ENCODE assay signal across 7 cellular contexts in the genomic region with DNA sequence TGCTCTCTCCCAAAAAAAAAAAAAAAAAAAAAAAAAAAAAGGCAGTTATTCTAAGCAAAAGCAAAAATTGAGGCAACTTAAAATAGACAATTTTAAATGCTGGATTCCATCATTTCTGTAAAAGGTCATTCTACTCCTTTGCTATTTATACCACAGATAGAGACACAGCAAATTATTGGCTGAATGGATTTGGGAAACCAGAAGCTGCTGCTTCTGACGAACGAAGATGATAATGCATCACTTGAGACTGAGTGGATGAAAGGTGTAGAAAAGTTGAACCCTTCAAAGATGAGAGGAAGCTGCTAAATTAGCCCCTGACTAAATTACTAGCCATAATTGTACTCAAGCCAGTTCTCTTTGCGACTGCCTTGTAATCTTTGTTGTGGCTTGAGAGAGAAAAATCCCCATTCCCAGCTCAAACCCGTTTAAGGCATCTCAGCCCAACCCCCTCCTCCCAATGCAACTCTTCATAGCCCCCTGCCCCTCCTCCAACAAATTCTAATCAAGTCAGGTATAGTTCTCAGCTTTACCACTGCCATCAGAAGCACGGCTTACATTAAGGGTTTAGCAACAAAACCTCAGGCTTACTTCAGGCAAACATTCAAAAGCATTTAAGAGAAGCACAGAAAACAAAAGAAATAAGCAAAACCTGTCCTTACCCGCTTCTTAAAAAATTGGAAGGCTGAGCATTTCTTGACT. TPM values are rescaled to one million over a fixed set of nuclear protein-coding genes. Genes with fewer than 3 reads are reported as not detected.
A peak's percentile ranks its signal among the peaks of the same experiment; 100 is the strongest.
DNase-seq lines count a peak whose midpoint lies in the region; ATAC-seq and TF ChIP-seq lines count a peak whose summit lies in the region.

No MANE protein-coding gene starts in this region.

- POLR2A ChIA-PET in WTC11 (lab: Charles Lee): no interaction called here

- H4K20me1 ChIP-seq in GM23338 (replicated peaks; ENCODE audit: insufficient read depth) (no peaks in the 10 kb centered on the region), smooth muscle cell (ENCODE audit: low read depth) (no peaks in the 10 kb centered on the region)

- peaks cover 17% of the 10 kb centered on the region for H3K27me3 ChIP-seq in GM23338 (ENCODE audit: insufficient read depth)
- H3K27me3 ChIP-seq in smooth muscle cell (ENCODE audit: low read depth): peaks cover 44% of the 10 kb centered on the region

- peak overlapping the region; percentile 81 for H3K4me2 ChIP-seq in GM23338
- peak overlapping the region; percentile 85 for H3K4me2 ChIP-seq in smooth muscle cell

- H3K36me3 Mint-ChIP-seq in GM23338 (ENCODE audit: low read depth): no peaks in the 10 kb centered on the region
- H3K36me3 Mint-ChIP-seq in WTC11: no peaks in the 10 kb centered on the region

- H3K27ac Mint-ChIP-seq in GM23338 (no peak overlapping the region), WTC11 (no peak overlapping the region)

- H3K9me3 Mint-ChIP-seq in GM23338 (no peaks in the 10 kb centered on the region), WTC11 (no peaks in the 10 kb centered on the region)

- H3K9me3 ChIP-seq in smooth muscle cell (replicated peaks; ENCODE audit: low read depth): no peaks in the 10 kb centered on the region

- H3K9ac ChIP-seq in smooth muscle cell (ENCODE audit: low read depth): no peak overlapping the region

- H3K4me1 Mint-ChIP-seq in GM23338 (peaks cover 48% of the 10 kb centered on the region), WTC11 (peaks cover 57% of the 10 kb centered on the region)

- H3K36me3 ChIP-seq in GM23338 (ENCODE audit: insufficient read depth) (no peaks in the 10 kb centered on the region), smooth muscle cell (ENCODE audit: low read depth) (no peaks in the 10 kb centered on the region)

- H3F3A ChIP-seq in GM23338 (replicated peaks; ENCODE audit: low read depth): no peaks in the 10 kb centered on the region
- H3F3A ChIP-seq in smooth muscle cell (ENCODE audit: low read depth): no peaks in the 10 kb centered on the region

- DNase-seq in GM23338 (ENCODE audit: low spot score) (peak; percentile 58), WTC11 (ENCODE audit: low spot score) (no peak), foreskin melanocyte (peak; percentile 36), smooth muscle cell (lab: John Stamatoyannopoulos, UW; ENCODE audit: unreplicated experiment) (no peak), NCI-H1436 treated with DMSO at 0.1 percent for 48 hours (lab: John Stamatoyannopoulos, UW) (no peak), AG08396 (ENCODE audit: low spot score) (no peak)

- WGBS in smooth muscle cell (ENCODE audit: low lambda C conversion rate): 10% methylated on average over 6 of the region's 6 CpGs

- TF ChIP-seq CTCF in GM23338 (conservative IDR thresholded peaks at IDR 0.05; ENCODE audit: low read depth in 2 of 2) (no peak), WTC11 (IDR thresholded peaks at IDR 0.05) (no peak), smooth muscle cell (IDR thresholded peaks at IDR 0.05; ENCODE audit: borderline replicate concordance, insufficient read depth, poor library complexity, severe bottlenecking) (no peak)

- peaks cover 42% of the 10 kb centered on the region for H3K4me1 ChIP-seq in GM23338 (ENCODE audit: insufficient read depth)
- H3K4me1 ChIP-seq in smooth muscle cell (ENCODE audit: low read depth): no peaks in the 10 kb centered on the region

- H3K27me3 Mint-ChIP-seq in GM23338 (ENCODE audit: insufficient read depth, low read depth, poor library complexity) (peaks cover 8% of the 10 kb centered on the region), WTC11 (ENCODE audit: low read depth) (peaks cover 61% of the 10 kb centered on the region)

- CTCF ChIA-PET in WTC11 (lab: Charles Lee): interaction anchor here (0.7 to 2.1 kb wide), 4 partner anchors 12 to 324 kb away, joined by 3 to 10 read pairs (median 3); no protein-coding TSS in a partner anchor

- H3K4me3 ChIP-seq in GM23338 (peak overlapping the region; percentile 61), smooth muscle cell (peak overlapping the region; percentile 54)

- H3K79me2 ChIP-seq in GM23338 (replicated peaks; ENCODE audit: insufficient read depth) (no peaks in the 10 kb centered on the region), smooth muscle cell (ENCODE audit: low read depth) (no peaks in the 10 kb centered on the region)

- no peaks in the 10 kb centered on the region for H3K9me2 ChIP-seq in GM23338 (ENCODE audit: insufficient read depth)

- peak overlapping the region; percentile 80 for H3K4me3 Mint-ChIP-seq in GM23338
- H3K4me3 Mint-ChIP-seq in WTC11: peak overlapping the region; percentile 83

- H2AFZ ChIP-seq in GM23338 (peak overlapping the region; percentile 94), smooth muscle cell (ENCODE audit: low read depth) (peak overlapping the region; percentile 53)

- H3K27ac ChIP-seq in GM23338 (ENCODE audit: low read depth) (no peak overlapping the region), smooth muscle cell (ENCODE audit: low read depth) (no peak overlapping the region)

- ATAC-seq in GM23338 (peak; percentile 47), WTC11 (peak; percentile 18), HG03460 (IDR thresholded peaks at IDR 0.05; ENCODE audit: unreplicated experiment) (no peak)

TF ChIP-seq in GM23338, 12 proteins besides CTCF, POLR2A, EP300 and RAD21 (continues in another document):
- TF ChIP-seq, protein P1, sequence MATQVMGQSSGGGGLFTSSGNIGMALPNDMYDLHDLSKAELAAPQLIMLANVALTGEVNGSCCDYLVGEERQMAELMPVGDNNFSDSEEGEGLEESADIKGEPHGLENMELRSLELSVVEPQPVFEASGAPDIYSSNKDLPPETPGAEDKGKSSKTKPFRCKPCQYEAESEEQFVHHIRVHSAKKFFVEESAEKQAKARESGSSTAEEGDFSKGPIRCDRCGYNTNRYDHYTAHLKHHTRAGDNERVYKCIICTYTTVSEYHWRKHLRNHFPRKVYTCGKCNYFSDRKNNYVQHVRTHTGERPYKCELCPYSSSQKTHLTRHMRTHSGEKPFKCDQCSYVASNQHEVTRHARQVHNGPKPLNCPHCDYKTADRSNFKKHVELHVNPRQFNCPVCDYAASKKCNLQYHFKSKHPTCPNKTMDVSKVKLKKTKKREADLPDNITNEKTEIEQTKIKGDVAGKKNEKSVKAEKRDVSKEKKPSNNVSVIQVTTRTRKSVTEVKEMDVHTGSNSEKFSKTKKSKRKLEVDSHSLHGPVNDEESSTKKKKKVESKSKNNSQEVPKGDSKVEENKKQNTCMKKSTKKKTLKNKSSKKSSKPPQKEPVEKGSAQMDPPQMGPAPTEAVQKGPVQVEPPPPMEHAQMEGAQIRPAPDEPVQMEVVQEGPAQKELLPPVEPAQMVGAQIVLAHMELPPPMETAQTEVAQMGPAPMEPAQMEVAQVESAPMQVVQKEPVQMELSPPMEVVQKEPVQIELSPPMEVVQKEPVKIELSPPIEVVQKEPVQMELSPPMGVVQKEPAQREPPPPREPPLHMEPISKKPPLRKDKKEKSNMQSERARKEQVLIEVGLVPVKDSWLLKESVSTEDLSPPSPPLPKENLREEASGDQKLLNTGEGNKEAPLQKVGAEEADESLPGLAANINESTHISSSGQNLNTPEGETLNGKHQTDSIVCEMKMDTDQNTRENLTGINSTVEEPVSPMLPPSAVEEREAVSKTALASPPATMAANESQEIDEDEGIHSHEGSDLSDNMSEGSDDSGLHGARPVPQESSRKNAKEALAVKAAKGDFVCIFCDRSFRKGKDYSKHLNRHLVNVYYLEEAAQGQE (IDR thresholded peaks at IDR 0.05; ENCODE audit: unreplicated experiment): no peak
- TF ChIP-seq ZNF331 (CRISPR knock-in tag; IDR thresholded peaks at IDR 0.05; ENCODE audit: low read depth): no peak

TF ChIP-seq in WTC11, 78 proteins besides CTCF, POLR2A, EP300 and RAD21:
- no peak for TF ChIP-seq ZNF232 (CRISPR knock-in tag; IDR thresholded peaks at IDR 0.05)
- no peak for TF ChIP-seq MYBL2 (CRISPR knock-in tag; IDR thresholded peaks at IDR 0.05)
- no peak for TF ChIP-seq NR3C1 (CRISPR knock-in tag; conservative IDR thresholded peaks at IDR 0.05; ENCODE audit: low read depth)
- no peak for TF ChIP-seq SOX15 (CRISPR knock-in tag; IDR thresholded peaks at IDR 0.05)
- no peak for TF ChIP-seq NR2C2 (CRISPR knock-in tag; IDR thresholded peaks at IDR 0.05)
- TF ChIP-seq TP53 (CRISPR knock-in tag; IDR thresholded peaks at IDR 0.05): no peak
- TF ChIP-seq, protein P2, sequence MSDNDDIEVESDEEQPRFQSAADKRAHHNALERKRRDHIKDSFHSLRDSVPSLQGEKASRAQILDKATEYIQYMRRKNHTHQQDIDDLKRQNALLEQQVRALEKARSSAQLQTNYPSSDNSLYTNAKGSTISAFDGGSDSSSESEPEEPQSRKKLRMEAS (CRISPR knock-in tag; IDR thresholded peaks at IDR 0.05): no peak

RNA-seq across cellular contexts. Expression of a gene that starts 1.0 kb away (rescaled TPM):
- 34.2 and 37.2 TPM in 2 replicates for total RNA-seq in GM23338 (2014; rRNA removed; shearing (Covaris generic))
- 15.0 and 16.3 TPM in 2 replicates for polyA plus RNA-seq in GM23338 (2016; fragmentation: Nextera tagmentation; extraction: Ambion mirVana)
- 23.2 to 29.7 TPM (median 29.3 TPM) in 3 replicates for total RNA-seq in WTC11 (2021)
- total RNA-seq in smooth muscle cell: 67.0 and 109 TPM in 2 replicates
- 18.9 and 52.3 TPM in 2 replicates for polyA plus RNA-seq in smooth muscle cell

Comparison
In these comparisons a context has a peak if more than half of its experiments do, and no peak if none do; other contexts are left out.
1. DNase-seq: peak in GM23338 (single experiment) and foreskin melanocyte (single experiment); none in WTC11 (single experiment), smooth muscle cell (single experiment), NCI-H1436 treated with DMSO at 0.1 percent for 48 hours (single experiment) and AG08396 (single experiment).